In genomic region chr1:206850401-206850800, GRCh38 we compare ENCODE assay signal across 36 cellular contexts. TPM values are rescaled to one million over a fixed set of nuclear protein-coding genes. Genes with fewer than 3 reads are reported as not detected.
"Had no signal": no experiment of that assay in that cellular context is flagged by ENCODE, and none has a peak within 500 bp of the region (broad histone marks: within the 10 kb centered on the region; RNA-seq: fewer than 3 reads in every experiment).

No MANE protein-coding gene starts in this region.

- H3K27ac ChIP-seq: adrenal gland, body of pancreas, VCaP had no signal

- H3K27me3 ChIP-seq: body of pancreas, MG63 had no signal

- FAIRE-seq: astrocyte, bronchial epithelial cell had no signal

- H3K4me3 ChIP-seq: adrenal gland, body of pancreas, MG63 had no signal

- H3K9me3 ChIP-seq: body of pancreas had no signal

- H3K36me3 ChIP-seq: adrenal gland, MG63 had no signal

- H3K4me1 ChIP-seq: adrenal gland had no signal

- DNase-seq: activated B cell treated with CpG ODN at 0.5 μM for 24 hours; activated CD4-positive, alpha-beta memory T cell treated with anti-CD3 and anti-CD28 coated beads for 36 hours; activated CD4-positive, alpha-beta T cell treated with anti-CD3 and anti-CD28 coated beads for 4 hours; activated CD4-positive, alpha-beta T cell treated with anti-CD3 and anti-CD28 coated beads, Interleukin-2, amount 50 U/mL, for 1 hour; activated CD4-positive, CD25-positive, alpha-beta regulatory T cell treated with anti-CD3 and anti-CD28 coated beads, Interleukin-2, amount 50 U/mL, for 72 hours; activated CD8-positive, alpha-beta memory T cell treated with anti-CD3 and anti-CD28 coated beads, Interleukin-2, amount 50 U/mL, for 4 hours; activated gamma-delta T cell treated with Interleukin-2 at 50 U/mL for 16 hours; activated naive CD4-positive, alpha-beta T cell treated with anti-CD3 and anti-CD28 coated beads for 36 hours; activated T-cell treated with anti-CD3 and anti-CD28 coated beads for 4 hours; activated T-cell treated with anti-CD3 and anti-CD28 coated beads, Interleukin-2, amount 50 U/mL, for 4 hours; adrenal gland; body of pancreas; caudate nucleus; Karpas-422; MG63; NCI-H1048; NCI-H1436 treated with DMSO at 0.1 percent for 48 hours; NCI-H187; NCI-H2029 treated with DMSO at 0.1 percent for 48 hours; NCI-H2107; NCI-H2171; NCI-H510A; NCI-H526; NCI-H748 treated with DMSO at 0.1 percent for 48 hours; NK-92 treated with Interleukin-12 subunit alpha and Interleukin-12 subunit beta, amount 100 ng/mL, for 24 hours; Right ventricle myocardium superior; SW 1271; T-helper 1 cell; T-helper 2 cell; T-helper 9 cell had no signal

RNA-seq across cellular contexts. Expression of gene IL20, which starts 15.0 kb away (rescaled TPM):
- total RNA-seq: activated B cell treated with CpG ODN at 0.5 μM for 24 hours; activated CD4-positive, alpha-beta memory T cell treated with anti-CD3 and anti-CD28 coated beads for 36 hours; activated naive CD4-positive, alpha-beta T cell treated with anti-CD3 and anti-CD28 coated beads, Interleukin-2, amount 50 U/mL, for 72 hours; activated T-cell treated with anti-CD3 and anti-CD28 coated beads, Interleukin-2, amount 50 U/mL, for 4 hours; activated T-helper 1 cell treated with anti-CD3 and anti-CD28 coated beads, Interleukin-12 subunit alpha, Interleukin-12 subunit beta, Interleukin-2, Interleukin-4 antibody, amounts not matched to agents 30 ng/mL and 10 ng/mL and 1 ng/mL, durations not matched to agents 14 hours and 24 hours and 36 hours; astrocyte; body of pancreas; OCI-LY7; Right ventricle myocardium superior had no signal

RNA-seq across cellular contexts. Expression of gene IL24, which starts 46.8 kb away (rescaled TPM):
- total RNA-seq: activated B cell treated with CpG ODN at 0.5 μM for 24 hours, adrenal gland, astrocyte, body of pancreas, OCI-LY7, Right ventricle myocardium superior had no signal
- polyA plus RNA-seq: adrenal gland had no signal
